In the genomic region with DNA sequence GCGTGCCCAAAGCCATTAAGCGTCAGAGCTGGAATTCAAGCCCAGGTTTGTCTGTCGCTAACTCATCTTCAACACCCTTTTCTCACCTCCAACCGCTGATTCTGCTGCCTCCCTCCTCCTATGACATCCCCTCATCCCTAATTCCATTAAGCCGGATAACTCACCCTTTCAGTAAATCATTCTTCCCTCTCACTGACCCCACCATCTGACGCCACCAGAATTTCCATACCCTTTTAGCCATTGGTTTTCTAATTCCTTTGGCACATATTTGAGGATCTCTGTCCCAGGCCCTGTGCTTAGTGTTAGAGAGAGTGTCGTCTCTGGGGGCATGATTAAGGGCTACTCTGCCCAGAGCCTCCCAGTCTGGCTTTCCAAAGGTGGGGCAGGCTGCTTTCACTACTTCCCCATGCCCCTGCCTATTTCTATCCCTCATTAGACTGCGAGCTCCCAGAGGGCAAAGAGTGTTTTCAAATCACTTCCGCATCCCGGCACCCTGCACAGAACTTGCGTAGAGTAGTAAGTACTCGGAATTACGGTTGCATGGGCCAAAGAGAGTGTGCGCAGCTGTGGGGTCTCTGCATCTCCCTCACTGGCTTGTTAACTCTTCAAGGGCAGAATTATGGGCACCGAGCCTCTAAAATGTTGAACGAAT, we compare ENCODE assay signal across 9 cellular contexts. TPM values are rescaled to one million over a fixed set of nuclear protein-coding genes. Genes with fewer than 3 reads are reported as not detected.
A peak's percentile ranks its signal among the peaks of the same experiment; 100 is the strongest.
DNase-seq lines count a peak whose midpoint lies in the region; ATAC-seq and TF ChIP-seq lines count a peak whose summit lies in the region.
"Had no signal": no experiment of that assay in that cellular context is flagged by ENCODE, and none has a peak within 500 bp of the region (broad histone marks: within the 10 kb centered on the region; RNA-seq: fewer than 3 reads in every experiment).

No MANE protein-coding gene starts in this region.

- peak overlapping the region; percentile 97 for H3K27ac ChIP-seq in C4-2B

- peaks cover 82% of the 10 kb centered on the region for H3K27me3 Mint-ChIP-seq in nephron progenitor cell (ENCODE audit: low read depth, poor library complexity)

- H3K4me3 ChIP-seq in adipocyte (ENCODE audit: low read length): peak overlapping the region; percentile 76
- H3K4me3 ChIP-seq: K562 had no signal

- peaks cover 36% of the 10 kb centered on the region for H3K4me1 Mint-ChIP-seq in nephron progenitor cell

- DNase-seq in HT-29 (ENCODE audit: low spot score) (peak; percentile 36), adipocyte (ENCODE audit: low read depth) (no peak), nephron progenitor cell (no peak), NCI-H1417 treated with DMSO at 0.1 percent for 48 hours (lab: John Stamatoyannopoulos, UW) (no peak), medulla oblongata (ENCODE audit: extremely low spot score) (no peak), G401 (ENCODE audit: low spot score) (no peak)

- peaks cover 17% of the 10 kb centered on the region for H3K27me3 ChIP-seq in adipocyte (replicated peaks; ENCODE audit: control insufficient read depth, insufficient read depth, low read length)

- H3K9ac ChIP-seq in adipocyte (ENCODE audit: low read length): no peak overlapping the region

- peaks cover 25% of the 10 kb centered on the region for H3K36me3 Mint-ChIP-seq in nephron progenitor cell (ENCODE audit: low read depth)

- H3K4me3 Mint-ChIP-seq in nephron progenitor cell: peak overlapping the region; percentile 76

- ATAC-seq in HG03460 (IDR thresholded peaks at IDR 0.05; ENCODE audit: unreplicated experiment): no peak

- in situ Hi-C loops in G401 (cut with HindIII; ENCODE audit: low sequenced_read_pairs): no loop called here

- peaks cover 7% of the 10 kb centered on the region for H3K9me3 ChIP-seq in adipocyte (ENCODE audit: control insufficient read depth, low read length)

- peaks cover 22% of the 10 kb centered on the region for H3K9me3 Mint-ChIP-seq in nephron progenitor cell

- no peaks in the 10 kb centered on the region for H3K36me3 ChIP-seq in adipocyte (ENCODE audit: control insufficient read depth, insufficient read depth, low read length, severe bottlenecking)

- H3K27ac Mint-ChIP-seq in nephron progenitor cell: no peak overlapping the region

- H3K4me1 ChIP-seq in adipocyte (ENCODE audit: control insufficient read depth, insufficient read depth, low read length): peaks cover 8% of the 10 kb centered on the region

- TF ChIP-seq CTCF in C4-2B (conservative IDR thresholded peaks at IDR 0.05) (no peak), nephron progenitor cell (IDR thresholded peaks at IDR 0.05) (no peak)

RNA-seq across cellular contexts. Expression of a gene that starts 3.9 kb away (rescaled TPM):
- total RNA-seq in HT-29 (2014; rRNA removed; shearing (Covaris generic)): 20.5 and 23.5 TPM in 2 replicates
- not detected in 2 replicates for total RNA-seq in G401 (2014; rRNA removed; shearing (Covaris generic))
- total RNA-seq: K562 had no signal

RNA-seq across cellular contexts. Expression of a gene that starts 29.8 kb away (rescaled TPM):
- 2,617 and 2,815 TPM in 2 replicates for total RNA-seq in HT-29 (2014; rRNA removed; shearing (Covaris generic))
- total RNA-seq in G401 (2014; rRNA removed; shearing (Covaris generic)): 2,959 and 3,951 TPM in 2 replicates

Comparison
In these comparisons a context has a peak if more than half of its experiments do, and no peak if none do; other contexts are left out.
1. RNA of a gene that starts 3.9 kb away (total RNA-seq): 20.5 to 23.5 TPM in HT-29; not detected in G401; every median in the first group is over 10 times any median in the second.